ENCODE assay signal across 10 cellular contexts in genomic region chr17:35021520-35022380, GRCh38. TPM values are rescaled to one million over a fixed set of nuclear protein-coding genes. Genes with fewer than 3 reads are reported as not detected.
DNase-seq lines count a peak whose midpoint lies in the region; ATAC-seq and TF ChIP-seq lines count a peak whose summit lies in the region.
"Had no signal": no experiment of that assay in that cellular context is flagged by ENCODE, and none has a peak within 500 bp of the region (broad histone marks: within the 10 kb centered on the region; RNA-seq: fewer than 3 reads in every experiment).

No MANE protein-coding gene starts in this region.

- intact Hi-C loops in left ventricle myocardium inferior (cut with micrococcal nuclease), result no loop called here
- intact Hi-C loops in left ventricle myocardium superior (cut with micrococcal nuclease), result no loop called here
- intact Hi-C loops in naive thymus-derived CD4-positive, alpha-beta T cell (cut with micrococcal nuclease), result loop anchor here (1.0 to 2.0 kb wide), 4 partner anchors 25 to 68 kb away; partner anchors contain the start of gene RFFL (in 2 of the 2)
- intact Hi-C loops in aorta (cut with DNase I), result loop anchor here (5.0 kb wide), 4 partner anchors 39 to 66 kb away; partner anchors contain the start of genes LIG3 (in 2 of the 2), CCT6B (in 1 of the 2), RFFL (in 1 of the 2) and ZNF830 (in 1 of the 2)

- peaks cover 27 to 80% (median 65%) of the 10 kb centered on the region in 7 donors for H3K4me1 Mint-ChIP-seq in naive thymus-derived CD4-positive, alpha-beta T cell

- H3K36me3 Mint-ChIP-seq in naive thymus-derived CD4-positive, alpha-beta T cell, result peaks cover 7 to 52% (median 31%) of the 10 kb centered on the region in 5 donors

- H3K4me3 Mint-ChIP-seq in naive thymus-derived CD4-positive, alpha-beta T cell, result peak overlapping the region in 6 of 10 donors; percentile 16 to 74 (median 46)
- H3K4me3 Mint-ChIP-seq: activated B cell treated with CpG ODN at 0.5 μM for 24 hours had no signal

- no peaks in the 10 kb centered on the region for H3K27me3 Mint-ChIP-seq in naive thymus-derived CD4-positive, alpha-beta T cell
- H3K27me3 Mint-ChIP-seq: activated B cell treated with CpG ODN at 0.5 μM for 24 hours had no signal

- no peak for TF ChIP-seq CTCF in left ventricle myocardium inferior (IDR thresholded peaks at IDR 0.05; ENCODE audit: borderline replicate concordance)

- 84 to 90% methylated on average over 11 of the region's 11 CpGs for WGBS in aorta, 2 donors

- peaks cover 41% of the 10 kb centered on the region for H3K4me1 ChIP-seq in left ventricle myocardium inferior
- peaks cover 28 to 36% of the 10 kb centered on the region in 2 donors for H3K4me1 ChIP-seq in naive thymus-derived CD4-positive, alpha-beta T cell (ENCODE audit: control insufficient read depth in 2 of 2, insufficient read depth in 2 of 2, low read length in 2 of 2)
- peaks cover 2 to 4% of the 10 kb centered on the region in 2 donors for H3K4me1 ChIP-seq in aorta (ENCODE audit: control insufficient read depth in 1 of 2, insufficient read depth in 2 of 2, low read length in 2 of 2)

- H3K36me3 ChIP-seq in left ventricle myocardium inferior (peaks cover 27% of the 10 kb centered on the region), aorta (ENCODE audit: control insufficient read depth in 1 of 2, insufficient read depth in 2 of 2, low read length in 1 of 2) (peaks cover 0 to 3% of the 10 kb centered on the region in 2 donors)
- H3K36me3 ChIP-seq in naive thymus-derived CD4-positive, alpha-beta T cell (ENCODE audit: control insufficient read depth in 2 of 3, insufficient read depth in 3 of 3, low read length in 3 of 3), result peaks cover 5 to 44% (median 18%) of the 10 kb centered on the region in 3 experiments

- peak overlapping the region; percentile 92 to 97 (median 96) for H3K27ac Mint-ChIP-seq in naive thymus-derived CD4-positive, alpha-beta T cell

- DNase-seq in left ventricle myocardium inferior (no peak), left ventricle myocardium superior (no peak), caudate nucleus (lab: John Stamatoyannopoulos, UW) (no peak), aorta (no peak), SW480 (ENCODE audit: low spot score) (no peak)
- DNase-seq in naive thymus-derived CD4-positive, alpha-beta T cell, result no peak
- no peak for DNase-seq in activated CD8-positive, alpha-beta memory T cell treated with anti-CD3 and anti-CD28 coated beads, Interleukin-2, amount 50 U/mL, for 4 hours

- H3K4me3 ChIP-seq in left ventricle myocardium inferior (no peak overlapping the region), aorta (ENCODE audit: low read length in 2 of 2) (no peak overlapping the region)
- no peak overlapping the region for H3K4me3 ChIP-seq in naive thymus-derived CD4-positive, alpha-beta T cell (ENCODE audit: low read length)
- H3K4me3 ChIP-seq: mucosa of descending colon had no signal

- H3K9me3 Mint-ChIP-seq in naive thymus-derived CD4-positive, alpha-beta T cell, result no peaks in the 10 kb centered on the region
- H3K9me3 Mint-ChIP-seq: activated B cell treated with CpG ODN at 0.5 μM for 24 hours had no signal

- CTCF ChIA-PET in naive thymus-derived CD4-positive, alpha-beta T cell (lab: Charles Lee), result interaction anchor here (1.1 to 3.0 kb wide), 12 partner anchors 8 to 98 kb away, joined by 3 to 32 read pairs (median 6); partner anchors contain the start of genes RAD51D and RFFL

- H3K9me3 ChIP-seq in left ventricle myocardium inferior (replicated peaks), result no peaks in the 10 kb centered on the region
- H3K9me3 ChIP-seq in naive thymus-derived CD4-positive, alpha-beta T cell (ENCODE audit: control insufficient read depth in 2 of 3, low read length in 3 of 3), result no peaks in the 10 kb centered on the region
- no peaks in the 10 kb centered on the region for H3K9me3 ChIP-seq in aorta (ENCODE audit: control insufficient read depth, low read length)
- H3K9me3 ChIP-seq: mucosa of descending colon had no signal

- H3K27me3 ChIP-seq in left ventricle myocardium inferior (ENCODE audit: low read depth), result no peaks in the 10 kb centered on the region
- H3K27me3 ChIP-seq in naive thymus-derived CD4-positive, alpha-beta T cell (ENCODE audit: control insufficient read depth in 2 of 2, insufficient read depth in 2 of 2, low read length in 2 of 2), result no peaks in the 10 kb centered on the region
- no peaks in the 10 kb centered on the region for H3K27me3 ChIP-seq in aorta (ENCODE audit: control insufficient read depth in 1 of 2, insufficient read depth in 2 of 2, low read length in 1 of 2)

- no peak for ATAC-seq in left ventricle myocardium superior
- no peak for ATAC-seq in naive thymus-derived CD4-positive, alpha-beta T cell
- ATAC-seq in aorta (ENCODE audit: low FRiP score), result no peak
- ATAC-seq in HG03108 (IDR thresholded peaks at IDR 0.05; ENCODE audit: unreplicated experiment), result no peak

- H3K27ac ChIP-seq in left ventricle myocardium inferior (replicated peaks) (peak overlapping the region; percentile 76), caudate nucleus (ENCODE audit: low read depth, low read length) (peak overlapping the region; percentile 84), aorta (ENCODE audit: low read depth in 1 of 2, low read length in 2 of 2) (peak overlapping the region; percentile 35 to 46)
- peak overlapping the region; percentile 74 for H3K27ac ChIP-seq in naive thymus-derived CD4-positive, alpha-beta T cell (ENCODE audit: low read depth, low read length)

- POLR2A ChIA-PET in naive thymus-derived CD4-positive, alpha-beta T cell (lab: Charles Lee), result interaction anchor here (0.7 to 3.1 kb wide), 18 partner anchors 10 to 556 kb away, joined by 3 to 45 read pairs (median 8); partner anchors contain the start of genes PEX12 and RFFL

RNA-seq across cellular contexts. Expression of gene LIG3, which starts 41.4 kb away (rescaled TPM):
- total RNA-seq in left ventricle myocardium inferior, result 16.5 TPM
- 19.3 TPM for total RNA-seq in left ventricle myocardium superior
- total RNA-seq in naive thymus-derived CD4-positive, alpha-beta T cell, result 10 to 100 TPM; 50.2 to 60.3 (median 52.0) TPM
- 10 to 100 TPM; 14.4 to 15.0 TPM for polyA plus RNA-seq in naive thymus-derived CD4-positive, alpha-beta T cell
- total RNA-seq in aorta, result 10 to 100 TPM; 26.7 to 33.0 TPM
- 10 to 100 TPM in 1 of 2 donors, 1 to 10 TPM in 1; 6.7 to 10.3 TPM for polyA plus RNA-seq in aorta

RNA-seq across cellular contexts. Expression of gene RFFL, which starts 41.8 kb away (rescaled TPM):
- 10.1 TPM for total RNA-seq in left ventricle myocardium inferior
- total RNA-seq in left ventricle myocardium superior, result 8.5 TPM
- 10 to 100 TPM; 45.0 to 74.7 (median 55.7) TPM for total RNA-seq in naive thymus-derived CD4-positive, alpha-beta T cell
- 10 to 100 TPM; 36.4 to 47.1 TPM for polyA plus RNA-seq in naive thymus-derived CD4-positive, alpha-beta T cell
- total RNA-seq in aorta, result 10 to 100 TPM; 25.0 to 25.1 TPM
- 10 to 100 TPM; 11.4 to 19.4 TPM for polyA plus RNA-seq in aorta

Comparison
In these comparisons a context has a peak if more than half of its experiments do, and no peak if none do; other contexts are left out.
1. intact Hi-C loops: an anchor here in naive thymus-derived CD4-positive, alpha-beta T cell (1.0 to 2.0 kb wide) and aorta (5.0 kb wide); none called in left ventricle myocardium inferior and left ventricle myocardium superior.